In genomic region chr7:30800785-30801252, GRCh38 we compare ENCODE assay signal across 8 cellular contexts. TPM values are rescaled to one million over a fixed set of nuclear protein-coding genes. Genes with fewer than 3 reads are reported as not detected.
DNase-seq lines count a peak whose midpoint lies in the region; ATAC-seq and TF ChIP-seq lines count a peak whose summit lies in the region.

No MANE protein-coding gene starts in this region.

- intact Hi-C loops in colonic mucosa (cut with DNase I), result loop anchor here (2.0 to 5.0 kb wide), 2 partner anchors 176 to 321 kb away; no protein-coding TSS in a partner anchor

- H3K9ac ChIP-seq in MM.1S (ENCODE audit: low read length), result no peak overlapping the region
- no peak overlapping the region for H3K9ac ChIP-seq in colonic mucosa (ENCODE audit: low read depth in 2 of 2, low read length in 2 of 2)

- peak; percentile 52 for DNase-seq in MM.1S
- DNase-seq in SHP77 treated with DMSO at 0.1 percent for 48 hours (lab: John Stamatoyannopoulos, UW), result peak; percentile 25
- DNase-seq in colonic mucosa, result peak; percentile 61
- peak; percentile 71 for DNase-seq in left lobe of liver (ENCODE audit: low spot score)
- DNase-seq in stromal cell of bone marrow (ENCODE audit: low read depth), result peak; percentile 74
- DNase-seq in NK-92 (lab: John Stamatoyannopoulos, UW; ENCODE audit: unreplicated experiment), result no peak

- H3K9me2 ChIP-seq in DOHH2 (replicated peaks; ENCODE audit: control insufficient read depth, low read length) (no peaks in the 10 kb centered on the region), MM.1S (replicated peaks; ENCODE audit: insufficient read depth, low read length) (no peaks in the 10 kb centered on the region)

- H3K79me2 ChIP-seq in DOHH2 (ENCODE audit: control insufficient read depth, low read length), result no peaks in the 10 kb centered on the region
- H3K79me2 ChIP-seq in MM.1S (ENCODE audit: low read length), result no peaks in the 10 kb centered on the region

- H2AFZ ChIP-seq in MM.1S (ENCODE audit: low read length), result 0 out of 2 replicates have a peak overlapping the region, but pooled peaks have one; percentile 11

- H3F3A ChIP-seq in DOHH2 (ENCODE audit: control insufficient read depth, insufficient read depth) (peaks cover 16% of the 10 kb centered on the region), MM.1S (ENCODE audit: insufficient read depth, low read length) (peaks cover 13% of the 10 kb centered on the region)

- H3K27ac ChIP-seq in DOHH2 (ENCODE audit: low read depth, low read length), result peak overlapping the region; percentile 92
- no peak overlapping the region for H3K27ac ChIP-seq in MM.1S (ENCODE audit: low read length)
- H3K27ac ChIP-seq in colonic mucosa, result no peak overlapping the region

- ATAC-seq in GM21423 (IDR thresholded peaks at IDR 0.05; ENCODE audit: unreplicated experiment), result peak; percentile 27
- peak; percentile 89 for ATAC-seq in left lobe of liver

- H3K9me3 ChIP-seq in DOHH2 (ENCODE audit: control insufficient read depth, insufficient read depth, low read length) (no peaks in the 10 kb centered on the region), MM.1S (replicated peaks; ENCODE audit: insufficient read depth, low read length) (no peaks in the 10 kb centered on the region), colonic mucosa (no peaks in the 10 kb centered on the region)

- H3K4me1 ChIP-seq in DOHH2 (ENCODE audit: control insufficient read depth, low read length), result peaks cover 53% of the 10 kb centered on the region
- peaks cover 17% of the 10 kb centered on the region for H3K4me1 ChIP-seq in MM.1S (ENCODE audit: low read length)
- H3K4me1 ChIP-seq in colonic mucosa, result peaks cover 4% of the 10 kb centered on the region

- H3K36me3 ChIP-seq in DOHH2 (ENCODE audit: control insufficient read depth, low read length) (no peaks in the 10 kb centered on the region; the same call in 1 of the 2 replicates), MM.1S (replicated peaks; ENCODE audit: insufficient read depth, low read length) (no peaks in the 10 kb centered on the region), colonic mucosa (no peaks in the 10 kb centered on the region)

- H3K4me2 ChIP-seq in DOHH2 (ENCODE audit: low read length) (peak overlapping the region; percentile 67; the same call in 1 of the 2 replicates), MM.1S (ENCODE audit: low read depth, low read length) (no peak overlapping the region)

- TF ChIP-seq CTCF in DOHH2 (IDR thresholded peaks at IDR 0.05; ENCODE audit: low read depth, low read length, poor library complexity, severe bottlenecking) (peak; percentile 87), MM.1S (IDR thresholded peaks at IDR 0.05; ENCODE audit: low read length) (peak; percentile 69), colonic mucosa (IDR thresholded peaks at IDR 0.05) (peak; percentile 65)

- H4K20me1 ChIP-seq in DOHH2 (ENCODE audit: control insufficient read depth, insufficient read depth, low read depth, low read length) (no peaks in the 10 kb centered on the region), MM.1S (ENCODE audit: insufficient read depth, low read length) (no peaks in the 10 kb centered on the region)

- H3K27me3 ChIP-seq in DOHH2 (ENCODE audit: control insufficient read depth, low read length) (no peaks in the 10 kb centered on the region), MM.1S (replicated peaks; ENCODE audit: insufficient read depth, low read length) (no peaks in the 10 kb centered on the region), colonic mucosa (no peaks in the 10 kb centered on the region)

- H3K4me3 ChIP-seq in DOHH2 (ENCODE audit: low read length) (no peak overlapping the region), MM.1S (ENCODE audit: low read length) (no peak overlapping the region), colonic mucosa (no peak overlapping the region)

RNA-seq across cellular contexts. Expression of gene MINDY4, which starts 29.6 kb away (rescaled TPM):
- total RNA-seq in colonic mucosa (1 to 10 TPM; 2.2 to 4.2 TPM), left lobe of liver (2.3 TPM)

RNA-seq across cellular contexts. Expression of gene INMT, which starts 48.9 kb away (rescaled TPM):
- total RNA-seq in colonic mucosa (1 to 10 TPM; 2.3 to 6.0 TPM), left lobe of liver (21.5 TPM)
